ENCODE assay signal across 15 cellular contexts in the genomic region with DNA sequence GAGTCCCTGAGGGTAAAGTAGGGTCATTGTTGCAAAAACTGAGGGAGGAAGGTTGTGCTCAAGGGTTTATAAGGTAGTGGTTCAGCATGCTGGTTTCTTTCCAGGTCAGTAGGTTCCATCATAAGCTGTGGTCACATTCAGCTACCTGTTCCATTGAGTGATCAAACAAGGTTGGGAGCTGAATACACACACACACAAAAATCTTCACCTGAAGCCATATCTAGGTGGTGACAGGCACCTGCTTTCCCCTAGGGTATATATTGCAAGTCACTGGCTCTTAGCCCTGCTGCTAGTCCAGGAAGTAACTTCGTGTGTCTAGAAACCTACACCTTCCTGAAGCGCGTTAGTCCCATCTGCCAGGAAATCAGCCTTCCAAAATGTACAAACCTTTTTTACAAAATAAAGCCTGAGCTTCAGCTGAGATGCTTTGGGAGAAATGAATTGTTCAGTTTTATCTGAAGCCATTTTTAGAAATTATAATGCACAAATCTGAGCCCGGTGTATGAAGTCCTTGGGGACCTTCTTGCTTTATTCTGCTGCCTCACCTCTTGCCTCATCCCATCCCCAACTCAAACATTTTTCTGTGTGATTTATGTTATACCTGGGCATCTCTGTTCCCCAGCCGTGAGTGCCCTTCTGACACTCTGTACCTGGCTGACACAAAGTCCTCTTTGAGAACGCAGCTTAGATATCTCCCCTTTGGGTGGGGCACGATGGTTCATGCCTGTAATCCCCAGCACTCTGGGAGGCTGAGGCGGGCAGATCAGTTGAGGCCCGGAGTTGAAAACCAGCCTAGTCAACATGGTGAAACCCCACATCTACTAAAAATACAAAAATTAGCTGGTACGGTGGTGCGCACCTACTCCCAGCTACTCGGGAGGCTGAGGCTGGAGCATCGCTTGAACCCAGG. TPM values are rescaled to one million over a fixed set of nuclear protein-coding genes. Genes with fewer than 3 reads are reported as not detected.
A peak's percentile ranks its signal among the peaks of the same experiment; 100 is the strongest.
DNase-seq lines count a peak whose midpoint lies in the region; ATAC-seq and TF ChIP-seq lines count a peak whose summit lies in the region.
"Had no signal": no experiment of that assay in that cellular context is flagged by ENCODE, and none has a peak within 500 bp of the region (broad histone marks: within the 10 kb centered on the region; RNA-seq: fewer than 3 reads in every experiment).

No MANE protein-coding gene starts in this region.

- DNase-seq in activated CD4-positive, alpha-beta T cell treated with anti-CD3 and anti-CD28 coated beads for 36 hours: no peak
- DNase-seq in activated CD4-positive, alpha-beta T cell treated with anti-CD3 and anti-CD28 coated beads, Interleukin-2, amount 50 U/mL, for 4 hours: no peak
- DNase-seq in activated naive CD4-positive, alpha-beta T cell treated with anti-CD3 and anti-CD28 coated beads, Interleukin-2, amount 50 U/mL, for 72 hours (ENCODE audit: low spot score in 2 of 2): no peak
- DNase-seq in spleen: peak; percentile 23
- DNase-seq: activated CD4-positive, alpha-beta T cell treated with anti-CD3 and anti-CD28 coated beads, Interleukin-2, amount 50 U/mL, for 1 hour; effector memory CD4-positive, alpha-beta T cell; NCI-H2227 treated with DMSO at 0.1 percent for 48 hours; occipital lobe; PC-3 had no signal

- peak overlapping the region; percentile 35 for H3K4me2 ChIP-seq in Loucy (ENCODE audit: low read depth, low read length, poor library complexity, severe bottlenecking)

- H3K9me2 ChIP-seq in Loucy (replicated peaks; ENCODE audit: low read depth, low read length): no peaks in the 10 kb centered on the region

- no peak overlapping the region for H3K4me3 ChIP-seq in Loucy (ENCODE audit: low read length, poor library complexity, severe bottlenecking)
- no peak overlapping the region for H3K4me3 ChIP-seq in spleen
- H3K4me3 ChIP-seq: skin epidermis had no signal

- no peak overlapping the region for H3K4me3 Mint-ChIP-seq in activated CD4-positive, alpha-beta T cell treated with anti-CD3 and anti-CD28 coated beads for 36 hours

- H3K27me3 Mint-ChIP-seq in activated CD4-positive, alpha-beta T cell treated with anti-CD3 and anti-CD28 coated beads for 36 hours: no peaks in the 10 kb centered on the region

- no peaks in the 10 kb centered on the region for H3K9me3 ChIP-seq in Loucy (ENCODE audit: insufficient read depth, low read depth, low read length)
- H3K9me3 ChIP-seq in spleen: no peaks in the 10 kb centered on the region

- CTCF ChIA-PET in activated CD4-positive, alpha-beta T cell treated with anti-CD3 and anti-CD28 coated beads for 36 hours (lab: Charles Lee): interaction anchor here (0.6 to 1.6 kb wide), 11 partner anchors 9 to 756 kb away, joined by 3 to 6 read pairs (median 4); partner anchors contain the start of gene LAMTOR4

- H3K36me3 ChIP-seq in Loucy (ENCODE audit: insufficient read depth, low read length) (no peaks in the 10 kb centered on the region), spleen (no peaks in the 10 kb centered on the region)

- ATAC-seq in activated CD4-positive, alpha-beta T cell treated with anti-CD3 and anti-CD28 coated beads for 36 hours: peak; percentile 47
- peak; percentile 34 to 45 for ATAC-seq in activated naive CD4-positive, alpha-beta T cell treated with anti-CD3 and anti-CD28 coated beads, Interleukin-2, amount 50 U/mL, for 72 hours
- ATAC-seq in GM18870 (IDR thresholded peaks at IDR 0.05; ENCODE audit: unreplicated experiment) (no peak), GM18909 (IDR thresholded peaks at IDR 0.05; ENCODE audit: poor library complexity, unreplicated experiment) (no peak), GM18867 (IDR thresholded peaks at IDR 0.05; ENCODE audit: unreplicated experiment) (no peak)
- ATAC-seq: PC-3 had no signal

- no peak for TF ChIP-seq CTCF in Loucy (conservative IDR thresholded peaks at IDR 0.05; ENCODE audit: low read length)
- no peak for TF ChIP-seq CTCF in spleen (IDR thresholded peaks at IDR 0.05 in 8 of 11, conservative IDR thresholded peaks at IDR 0.05 in 3 of 11)

- peaks cover 4% of the 10 kb centered on the region for H3K4me1 ChIP-seq in Loucy (ENCODE audit: insufficient read depth, low read length, poor library complexity, severe bottlenecking)
- peaks cover 0 to 27% (median 12%) of the 10 kb centered on the region in 6 donors for H3K4me1 ChIP-seq in spleen

- peak overlapping the region; percentile 81 for H2AFZ ChIP-seq in Loucy (ENCODE audit: low read length)

- no peak overlapping the region for H3K9ac ChIP-seq in Loucy (ENCODE audit: low read depth, low read length, poor library complexity, severe bottlenecking)

- H4K20me1 ChIP-seq in Loucy (ENCODE audit: insufficient read depth, low read length, poor library complexity, severe bottlenecking): no peaks in the 10 kb centered on the region

- WGBS in spleen, 5 donors: 70 to 72% (median 71%) methylated on average over 13 of the region's 13 CpGs

- no peaks in the 10 kb centered on the region for H3F3A ChIP-seq in Loucy (ENCODE audit: low read depth)

- POLR2A ChIA-PET in activated CD4-positive, alpha-beta T cell treated with anti-CD3 and anti-CD28 coated beads for 36 hours (lab: Charles Lee): interaction anchor here (0.6 kb wide), 1 partner anchor 12 kb away, joined by 4 read pairs; no protein-coding TSS in a partner anchor

- H3K27me3 ChIP-seq in Loucy (ENCODE audit: insufficient read depth, low read length, poor library complexity, severe bottlenecking) (no peaks in the 10 kb centered on the region), spleen (replicated peaks in 1 of 7) (no peaks in the 10 kb centered on the region)

- TF ChIP-seq POLR2A in spleen (IDR thresholded peaks at IDR 0.05): no peak

- H3K36me3 Mint-ChIP-seq in activated CD4-positive, alpha-beta T cell treated with anti-CD3 and anti-CD28 coated beads for 36 hours (ENCODE audit: low read depth): no peaks in the 10 kb centered on the region
- H3K36me3 Mint-ChIP-seq in activated naive CD4-positive, alpha-beta T cell treated with anti-CD3 and anti-CD28 coated beads, Interleukin-2, amount 50 U/mL, for 72 hours: peaks cover 0 to 4% of the 10 kb centered on the region in 2 donors

- no peaks in the 10 kb centered on the region for H3K9me3 Mint-ChIP-seq in activated CD4-positive, alpha-beta T cell treated with anti-CD3 and anti-CD28 coated beads for 36 hours (ENCODE audit: low read depth)
- no peaks in the 10 kb centered on the region for H3K9me3 Mint-ChIP-seq in activated naive CD4-positive, alpha-beta T cell treated with anti-CD3 and anti-CD28 coated beads, Interleukin-2, amount 50 U/mL, for 72 hours
- H3K9me3 Mint-ChIP-seq: activated T-helper 2 cell treated with anti-CD3 and anti-CD28 coated beads, Interferon-gamma antibody, Interleukin-2, Interleukin-4, amounts not matched to agents 10 μg/mL and 5 μg/mL and 100 μg/mL, durations not matched to agents 14 hours and 24 hours and 36 hours had no signal

- peak overlapping the region; percentile 21 for H3K27ac Mint-ChIP-seq in activated CD4-positive, alpha-beta T cell treated with anti-CD3 and anti-CD28 coated beads for 36 hours
- no peak overlapping the region for H3K27ac Mint-ChIP-seq in activated naive CD4-positive, alpha-beta T cell treated with anti-CD3 and anti-CD28 coated beads, Interleukin-2, amount 50 U/mL, for 72 hours
- H3K27ac Mint-ChIP-seq: activated T-helper 2 cell treated with anti-CD3 and anti-CD28 coated beads, Interferon-gamma antibody, Interleukin-2, Interleukin-4, amounts not matched to agents 10 μg/mL and 5 μg/mL and 100 μg/mL, durations not matched to agents 14 hours and 24 hours and 36 hours had no signal

- H3K79me2 ChIP-seq in Loucy (ENCODE audit: insufficient read depth, low read length): no peaks in the 10 kb centered on the region

- H3K4me1 Mint-ChIP-seq in activated CD4-positive, alpha-beta T cell treated with anti-CD3 and anti-CD28 coated beads for 36 hours: peaks cover 9% of the 10 kb centered on the region

- H3K27ac ChIP-seq in spleen: peak overlapping the region in 2 of 8 donors; percentile 22
- H3K27ac ChIP-seq: skin epidermis had no signal

- intact Hi-C loops in activated CD4-positive, alpha-beta T cell treated with anti-CD3 and anti-CD28 coated beads for 36 hours (cut with DNase I, micrococcal nuclease): no loop called here
- intact Hi-C loops in spleen (cut with DNase I; ENCODE audit: low total_unique reads): loop anchor here (10.0 kb wide), 2 partner anchors 87 to 207 kb away; no protein-coding TSS in a partner anchor

RNA-seq across cellular contexts. Expression of gene LAMTOR4, which starts 10.6 kb away (rescaled TPM):
- 100 to 1,000 TPM in 1 of 2 experiments, 10 to 100 TPM in 1; 69.6 to 120 TPM for total RNA-seq in activated CD4-positive, alpha-beta T cell treated with anti-CD3 and anti-CD28 coated beads for 36 hours
- 100 to 1,000 TPM; 147 to 153 TPM for total RNA-seq in activated naive CD4-positive, alpha-beta T cell treated with anti-CD3 and anti-CD28 coated beads, Interleukin-2, amount 50 U/mL, for 72 hours
- 100 to 1,000 TPM; 152 to 328 (median 187) TPM for total RNA-seq in spleen
- polyA plus RNA-seq in spleen: 100 to 1,000 TPM; 470 to 709 (median 574) TPM

RNA-seq across cellular contexts. Expression of gene MBLAC1, which starts 11.3 kb away (rescaled TPM):
- 1 to 10 TPM; 1.6 to 2.2 TPM for total RNA-seq in activated CD4-positive, alpha-beta T cell treated with anti-CD3 and anti-CD28 coated beads for 36 hours
- total RNA-seq in activated naive CD4-positive, alpha-beta T cell treated with anti-CD3 and anti-CD28 coated beads, Interleukin-2, amount 50 U/mL, for 72 hours: 1 to 10 TPM; 2.6 to 5.6 TPM
- total RNA-seq in spleen: 1 to 10 TPM; 1.7 to 4.4 (median 2.0) TPM
- polyA plus RNA-seq in spleen: 1 to 10 TPM; 1.8 to 2.7 (median 2.4) TPM

RNA-seq across cellular contexts. Expression of gene CNPY4, which starts 18.7 kb away (rescaled TPM):
- 10 to 100 TPM; 11.0 to 14.0 TPM for total RNA-seq in activated CD4-positive, alpha-beta T cell treated with anti-CD3 and anti-CD28 coated beads for 36 hours
- total RNA-seq in activated naive CD4-positive, alpha-beta T cell treated with anti-CD3 and anti-CD28 coated beads, Interleukin-2, amount 50 U/mL, for 72 hours: 10 to 100 TPM; 16.4 to 20.9 TPM
- total RNA-seq in spleen: 10 to 100 TPM; 12.4 to 19.7 (median 15.2) TPM
- 10 to 100 TPM in 2 of 3 donors, 1 to 10 TPM in 1; 9.7 to 14.1 (median 11.0) TPM for polyA plus RNA-seq in spleen

RNA-seq across cellular contexts. Expression of gene TAF6, which starts 18.9 kb away (rescaled TPM):
- total RNA-seq in activated CD4-positive, alpha-beta T cell treated with anti-CD3 and anti-CD28 coated beads for 36 hours: 10 to 100 TPM; 54.3 to 59.5 TPM
- 10 to 100 TPM; 52.7 to 57.6 TPM for total RNA-seq in activated naive CD4-positive, alpha-beta T cell treated with anti-CD3 and anti-CD28 coated beads, Interleukin-2, amount 50 U/mL, for 72 hours
- 10 to 100 TPM; 29.7 to 44.0 (median 36.5) TPM for total RNA-seq in spleen
- polyA plus RNA-seq in spleen: 10 to 100 TPM; 16.5 to 36.6 (median 21.3) TPM

RNA-seq across cellular contexts. Expression of gene TRAPPC14, which starts 20.4 kb away (rescaled TPM):
- 10 to 100 TPM; 15.0 to 17.6 TPM for total RNA-seq in activated CD4-positive, alpha-beta T cell treated with anti-CD3 and anti-CD28 coated beads for 36 hours
- 10 to 100 TPM; 17.1 to 32.8 TPM for total RNA-seq in activated naive CD4-positive, alpha-beta T cell treated with anti-CD3 and anti-CD28 coated beads, Interleukin-2, amount 50 U/mL, for 72 hours
- total RNA-seq in spleen: 10 to 100 TPM; 33.0 to 68.7 (median 48.2) TPM
- 10 to 100 TPM; 33.0 to 54.5 (median 51.4) TPM for polyA plus RNA-seq in spleen

Comparison
In these comparisons a context has a peak if more than half of its experiments do, and no peak if none do; other contexts are left out.
1. ATAC-seq: peak in activated CD4-positive, alpha-beta T cell treated with anti-CD3 and anti-CD28 coated beads for 36 hours (single experiment) and activated naive CD4-positive, alpha-beta T cell treated with anti-CD3 and anti-CD28 coated beads, Interleukin-2, amount 50 U/mL, for 72 hours (2 of 2); none in GM18870 (single experiment), GM18909 (single experiment) and GM18867 (single experiment).